Comparison of ENCODE assay signal across 15 cellular contexts in genomic region chr12:52245962-52246577, GRCh38. TPM values are rescaled to one million over a fixed set of nuclear protein-coding genes. Genes with fewer than 3 reads are reported as not detected.
A peak's percentile ranks its signal among the peaks of the same experiment; 100 is the strongest.
DNase-seq lines count a peak whose midpoint lies in the region; ATAC-seq and TF ChIP-seq lines count a peak whose summit lies in the region.
"Had no signal": no experiment of that assay in that cellular context is flagged by ENCODE, and none has a peak within 500 bp of the region (broad histone marks: within the 10 kb centered on the region; RNA-seq: fewer than 3 reads in every experiment).

No MANE protein-coding gene starts in this region.

- H2AFZ ChIP-seq in SK-N-SH (ENCODE audit: low read depth): no peak overlapping the region
- H2AFZ ChIP-seq: GM23338 had no signal

- no peak for ATAC-seq in upper lobe of right lung
- ATAC-seq: GM23338 had no signal

- POLR2A ChIA-PET in MCF 10A (lab: Yijun Ruan, JAX) (interaction anchor here (0.7 to 1.7 kb wide), 11 partner anchors 9 to 238 kb away, joined by 3 to 10 read pairs (median 3); no protein-coding TSS in a partner anchor), SK-N-SH (lab: Yijun Ruan, JAX) (no interaction called here)

- BruUV-seq in MCF 10A (replicated peaks; lab: Mats Ljungman, UMichigan): no TSS peak

- no peak for TF ChIP-seq RAD21 in SK-N-SH (IDR thresholded peaks at IDR 0.05; ENCODE audit: low read length)

- H3K27me3 Mint-ChIP-seq in MCF 10A (ENCODE audit: insufficient read depth, unreplicated experiment): no peaks in the 10 kb centered on the region

- H3K4me1 ChIP-seq in NT2/D1 (ENCODE audit: insufficient read depth, insufficient read length) (peaks cover 48% of the 10 kb centered on the region), suprapubic skin (peaks cover 32% of the 10 kb centered on the region), upper lobe of right lung (peaks cover 30% of the 10 kb centered on the region), SK-N-SH (ENCODE audit: control insufficient read depth in 1 of 2, insufficient read depth in 2 of 2, low read depth in 1 of 2, low read length in 1 of 2) (peaks cover 23 to 27% of the 10 kb centered on the region in 2 experiments; a peak in 3 of 4 replicates)

- TF ChIP-seq CTCF in MCF 10A (IDR thresholded peaks at IDR 0.05; ENCODE audit: unreplicated experiment) (no peak), suprapubic skin (IDR thresholded peaks at IDR 0.05) (no peak), upper lobe of right lung (IDR thresholded peaks at IDR 0.05) (no peak), SK-N-SH (IDR thresholded peaks at IDR 0.05) (no peak)

- H3K9ac ChIP-seq in NT2/D1 (ENCODE audit: insufficient read length, low read depth): peak overlapping the region; percentile 27
- H3K9ac ChIP-seq in SK-N-SH: no peak overlapping the region

- no peaks in the 10 kb centered on the region for H3K79me2 ChIP-seq in SK-N-SH (ENCODE audit: insufficient read depth)

- H3K27ac ChIP-seq in suprapubic skin: peak overlapping the region; percentile 25
- no peak overlapping the region for H3K27ac ChIP-seq in upper lobe of right lung
- H3K27ac ChIP-seq in SK-N-SH (ENCODE audit: low read depth in 2 of 2, low read length in 1 of 2): no peak overlapping the region
- H3K27ac ChIP-seq: ovary had no signal

- H3K36me3 Mint-ChIP-seq in MCF 10A (ENCODE audit: insufficient read depth, unreplicated experiment): peaks cover 100% of the 10 kb centered on the region

- H3K27me3 ChIP-seq in NT2/D1 (ENCODE audit: insufficient read depth, insufficient read length) (no peaks in the 10 kb centered on the region), suprapubic skin (peaks cover 22% of the 10 kb centered on the region), upper lobe of right lung (peaks cover 15% of the 10 kb centered on the region), SK-N-SH (ENCODE audit: insufficient read depth) (no peaks in the 10 kb centered on the region)
- H3K27me3 ChIP-seq: ovary had no signal

- H3K36me3 ChIP-seq in NT2/D1 (ENCODE audit: insufficient read depth, insufficient read length, low read length) (peaks cover 34% of the 10 kb centered on the region), suprapubic skin (no peaks in the 10 kb centered on the region), upper lobe of right lung (no peaks in the 10 kb centered on the region), SK-N-SH (replicated peaks in 1 of 2; ENCODE audit: control insufficient read depth in 1 of 2, insufficient read depth in 2 of 2, low read length in 1 of 2) (no peaks in the 10 kb centered on the region)
- H3K36me3 ChIP-seq: ovary had no signal

- no peaks in the 10 kb centered on the region for H3K9me3 ChIP-seq in NT2/D1 (ENCODE audit: insufficient read depth, low read length)
- no peaks in the 10 kb centered on the region for H3K9me3 ChIP-seq in suprapubic skin
- no peaks in the 10 kb centered on the region for H3K9me3 ChIP-seq in upper lobe of right lung
- no peaks in the 10 kb centered on the region for H3K9me3 ChIP-seq in SK-N-SH
- H3K9me3 ChIP-seq: ovary had no signal

- TF ChIP-seq POLR2A in suprapubic skin (IDR thresholded peaks at IDR 0.05): no peak

- peak overlapping the region; percentile 99 for H3K27ac Mint-ChIP-seq in MCF 10A (ENCODE audit: low read depth, unreplicated experiment)

- CTCF ChIA-PET in MCF 10A (lab: Yijun Ruan, JAX): interaction anchor here (0.6 to 3.8 kb wide), 7 partner anchors 11 to 261 kb away, joined by 3 to 34 read pairs (median 3); no protein-coding TSS in a partner anchor
- CTCF ChIA-PET in SK-N-SH (lab: Yijun Ruan, JAX): interaction anchor here (1.0 to 3.5 kb wide), 7 partner anchors 9 to 60 kb away, joined by 3 to 15 read pairs (median 4); no protein-coding TSS in a partner anchor

- H3K9me2 ChIP-seq in SK-N-SH: no peaks in the 10 kb centered on the region

- peaks cover under 1% of the 10 kb centered on the region for H3F3A ChIP-seq in SK-N-SH (replicated peaks; ENCODE audit: insufficient read depth)

- H3K4me3 Mint-ChIP-seq in MCF 10A (ENCODE audit: unreplicated experiment): no peak overlapping the region
- H3K4me3 Mint-ChIP-seq: GM23338 had no signal

- TF ChIP-seq EP300 in suprapubic skin (IDR thresholded peaks at IDR 0.05): no peak
- no peak for TF ChIP-seq EP300 in SK-N-SH (IDR thresholded peaks at IDR 0.05; ENCODE audit: borderline replicate concordance in 1 of 2, low read depth in 1 of 2, low read length in 1 of 2)

- no peak overlapping the region for H3K4me3 ChIP-seq in NT2/D1 (ENCODE audit: insufficient read length, low read depth)
- H3K4me3 ChIP-seq in suprapubic skin: no peak overlapping the region
- no peak overlapping the region for H3K4me3 ChIP-seq in upper lobe of right lung
- H3K4me3 ChIP-seq in SK-N-SH (ENCODE audit: low read depth in 2 of 2, low read length in 1 of 2): no peak overlapping the region
- H3K4me3 ChIP-seq: GM23338, ovary had no signal

- DNase-seq in activated effector memory CD4-positive, alpha-beta T cell treated with anti-CD3 and anti-CD28 coated beads, Interleukin-2, amount 50 U/mL, for 16 hours: peak; percentile 43
- DNase-seq in activated effector memory CD4-positive, alpha-beta T cell treated with Interleukin-2 at 50 U/mL for 16 hours: no peak
- DNase-seq in NT2/D1 (ENCODE audit: low read depth, low spot score) (no peak), MCF 10A (ENCODE audit: unreplicated experiment) (peak; percentile 33), suprapubic skin (ENCODE audit: low spot score in 2 of 2) (peak in 1 of 2 donors; percentile 34), upper lobe of right lung (no peak), SK-N-SH (no peak)
- no peak for DNase-seq in stimulated activated CD4-positive, alpha-beta T cell treated with anti-CD3 and anti-CD28 coated beads, Interleukin-4, amount 100 ng/mL, for 24 hours
- DNase-seq: cortex of kidney, Karpas-422, NCI-H2081 treated with DMSO at 0.1 percent for 48 hours, ovary had no signal

- H3K9me3 Mint-ChIP-seq in MCF 10A (ENCODE audit: unreplicated experiment): no peaks in the 10 kb centered on the region
- H3K9me3 Mint-ChIP-seq: GM23338 had no signal

- no peak overlapping the region for H3K4me2 ChIP-seq in SK-N-SH

- peaks cover 62% of the 10 kb centered on the region for H3K4me1 Mint-ChIP-seq in MCF 10A (ENCODE audit: insufficient read depth, unreplicated experiment)

- whole genome bisulfite sequencing in suprapubic skin: 65% methylated on average over 7 of the region's 7 CpGs
- WGBS in SK-N-SH (ENCODE audit: low lambda C conversion rate): 74% methylated on average over 7 of the region's 7 CpGs

- H4K20me1 ChIP-seq in SK-N-SH (ENCODE audit: insufficient read depth): no peaks in the 10 kb centered on the region

- intact Hi-C loops in MCF 10A (cut with micrococcal nuclease): loop anchor here (2.0 kb wide), 1 partner anchor 35 kb away; no protein-coding TSS in a partner anchor
- intact Hi-C loops in upper lobe of right lung (cut with DNase I): no loop called here

TF ChIP-seq in SK-N-SH, 30 proteins besides CTCF, POLR2A, EP300 and RAD21:
- no peak for TF ChIP-seq USF2 (IDR thresholded peaks at IDR 0.05; ENCODE audit: borderline replicate concordance, low read depth, low read length)
- no peak for TF ChIP-seq NFIC (IDR thresholded peaks at IDR 0.05; ENCODE audit: borderline replicate concordance)
- TF ChIP-seq MAX (IDR thresholded peaks at IDR 0.05; ENCODE audit: low read depth): no peak
- no peak for TF ChIP-seq YY1 (IDR thresholded peaks at IDR 0.05; ENCODE audit: low read depth)
- TF ChIP-seq CHD2 (IDR thresholded peaks at IDR 0.05; ENCODE audit: low read length, partially characterized antibody): no peak
- TF ChIP-seq RCOR1 (IDR thresholded peaks at IDR 0.05; ENCODE audit: low read length): no peak
- TF ChIP-seq TCF12 (IDR thresholded peaks at IDR 0.05): no peak
- TF ChIP-seq MEF2A (IDR thresholded peaks at IDR 0.05; ENCODE audit: borderline replicate concordance, low read depth): no peak
- TF ChIP-seq TEAD4 (IDR thresholded peaks at IDR 0.05; ENCODE audit: borderline replicate concordance, insufficient read depth): no peak
- no peak for TF ChIP-seq GABPA (IDR thresholded peaks at IDR 0.05; ENCODE audit: low read depth)
- TF ChIP-seq FOXM1 (IDR thresholded peaks at IDR 0.05; ENCODE audit: low read depth): no peak
- TF ChIP-seq RFX5 (IDR thresholded peaks at IDR 0.05; ENCODE audit: low read length): no peak
- TF ChIP-seq FOSL2 (IDR thresholded peaks at IDR 0.05; ENCODE audit: borderline replicate concordance, low read depth): no peak

RNA-seq across cellular contexts. Expression of gene KRT7, which starts 13.0 kb away (rescaled TPM):
- total RNA-seq in MCF 10A (2022) (2,379 and 3,360 TPM in 2 replicates), suprapubic skin (100 to 1,000 TPM in 3 of 4 donors, 10 to 100 TPM in 1; 95.8 to 176 (median 123) TPM), upper lobe of right lung (664 TPM)
- 3.2 and 5.4 TPM in 2 replicates for polyA plus RNA-seq in SK-N-SH (2012; rRNA removed)
- 2.9 TPM in 2 replicates for polyA plus RNA-seq in SK-N-SH (2012; cell fraction: cytosol; rRNA removed)
- polyA plus RNA-seq in SK-N-SH (2012; cell fraction: nucleus; rRNA removed): 1.9 and 3.3 TPM in 2 replicates

RNA-seq across cellular contexts. Expression of gene KRT86, which starts 28.4 kb away (rescaled TPM):
- total RNA-seq in MCF 10A (2022) (37.8 and 45.1 TPM in 2 replicates), suprapubic skin (100 to 1,000 TPM in 1 of 4 donors, 10 to 100 TPM in 2, 1 to 10 TPM in 1; 1.0 to 289 (median 37.0) TPM), upper lobe of right lung (1.1 TPM)
- polyA plus RNA-seq in SK-N-SH (2012; rRNA removed): 0.34 and 0.56 TPM in 2 replicates
- polyA plus RNA-seq in SK-N-SH (2012; cell fraction: cytosol; rRNA removed): 0.18 and 0.20 TPM in 2 replicates
- 0.99 and 1.1 TPM in 2 replicates for polyA plus RNA-seq in SK-N-SH (2012; cell fraction: nucleus; rRNA removed)
- total RNA-seq: GM23338 had no signal
- polyA plus RNA-seq: ovary had no signal

RNA-seq across cellular contexts. Expression of gene KRT81, which starts 45.3 kb away (rescaled TPM):
- 2,023 and 2,244 TPM in 2 replicates for total RNA-seq in MCF 10A (2022)
- total RNA-seq in suprapubic skin: 100 to 1,000 TPM in 1 of 4 donors, 10 to 100 TPM in 2, under 1 TPM in 1; 0.72 to 346 (median 21.0) TPM
- total RNA-seq in upper lobe of right lung: not detected
- 0.80 and 1.9 TPM in 2 replicates for polyA plus RNA-seq in SK-N-SH (2012; rRNA removed)
- 0.42 and 0.83 TPM in 2 replicates for polyA plus RNA-seq in SK-N-SH (2012; cell fraction: cytosol; rRNA removed)
- 1.1 and 1.8 TPM in 2 replicates for polyA plus RNA-seq in SK-N-SH (2012; cell fraction: nucleus; rRNA removed)
- total RNA-seq: fibroblast of lung, GM23338 had no signal
- polyA plus RNA-seq: fibroblast of lung, GM23338, ovary had no signal

RNA-seq across cellular contexts. Expression of gene KRT80, which starts 54.3 kb away (rescaled TPM):
- total RNA-seq in MCF 10A (2022) (27.4 and 52.3 TPM in 2 replicates), suprapubic skin (100 to 1,000 TPM in 3 of 4 donors, 10 to 100 TPM in 1; 78.6 to 293 (median 185) TPM), upper lobe of right lung (8.6 TPM)
- polyA plus RNA-seq in SK-N-SH (2012; rRNA removed): 14.9 and 17.4 TPM in 2 replicates
- polyA plus RNA-seq in SK-N-SH (2012; cell fraction: cytosol; rRNA removed): 8.1 and 10.8 TPM in 2 replicates
- polyA plus RNA-seq in SK-N-SH (2012; cell fraction: nucleus; rRNA removed): 21.6 and 31.9 TPM in 2 replicates
- total RNA-seq: GM23338; T-helper 2 cell treated with Interferon-gamma antibody and Interleukin-4, amounts not matched to agents 100 ng/mL and 5 ng/mL, for 36 hours had no signal
- polyA plus RNA-seq: GM23338 had no signal

Comparison
In these comparisons a context has a peak if more than half of its experiments do, and no peak if none do; other contexts are left out.
1. DNase-seq: peak in activated effector memory CD4-positive, alpha-beta T cell treated with anti-CD3 and anti-CD28 coated beads, Interleukin-2, amount 50 U/mL, for 16 hours (single experiment) and MCF 10A (single experiment); none in activated effector memory CD4-positive, alpha-beta T cell treated with Interleukin-2 at 50 U/mL for 16 hours (single experiment), NT2/D1 (single experiment), stimulated activated CD4-positive, alpha-beta T cell treated with anti-CD3 and anti-CD28 coated beads, Interleukin-4, amount 100 ng/mL, for 24 hours (single experiment), upper lobe of right lung (single experiment) and SK-N-SH (single experiment).